ENCODE assay signal across 24 cellular contexts in the genomic region with DNA sequence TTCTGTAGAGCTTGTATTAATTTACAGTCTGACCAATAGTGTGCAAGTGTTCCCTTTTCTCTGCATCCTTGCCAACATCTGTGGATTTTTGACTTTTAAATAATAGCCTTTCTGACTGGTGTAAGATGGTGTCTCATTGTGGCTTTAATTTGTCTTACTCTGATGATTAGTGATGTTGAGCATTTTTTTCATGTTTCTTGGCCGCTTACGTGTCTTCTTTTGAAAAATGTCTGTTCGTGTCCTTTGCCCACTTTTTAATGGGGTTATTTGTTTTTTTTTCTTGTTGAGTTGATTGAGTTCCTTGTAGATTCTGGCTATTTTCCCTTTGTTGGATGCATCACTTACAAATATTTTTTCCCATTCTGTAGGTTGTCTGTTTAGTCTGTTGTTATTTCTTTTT. TPM values are rescaled to one million over a fixed set of nuclear protein-coding genes. Genes with fewer than 3 reads are reported as not detected.
"Had no signal": no experiment of that assay in that cellular context is flagged by ENCODE, and none has a peak within 500 bp of the region (broad histone marks: within the 10 kb centered on the region; RNA-seq: fewer than 3 reads in every experiment).

No MANE protein-coding gene starts in this region.

- ATAC-seq: activated CD4-positive, CD25-positive, alpha-beta regulatory T cell treated with anti-CD3 and anti-CD28 coated beads, Interleukin-2, amount 50 U/mL, for 24 hours; activated CD8-positive, alpha-beta T cell treated with anti-CD3 and anti-CD28 coated beads for 36 hours; activated T-cell treated with anti-CD3 and anti-CD28 coated beads, Interleukin-2, amount 50 U/mL, for 72 hours; Panc1; Right ventricle myocardium inferior had no signal

- H3K4me3 Mint-ChIP-seq: activated CD8-positive, alpha-beta T cell treated with anti-CD3 and anti-CD28 coated beads for 36 hours; activated naive CD4-positive, alpha-beta T cell treated with anti-CD3 and anti-CD28 coated beads, Interleukin-2, amount 10 ng/mL, durations not matched to agents 7 days and 5 days; activated naive CD8-positive, alpha-beta T cell treated with anti-CD3 and anti-CD28 coated beads for 36 hours; activated T-cell treated with anti-CD3 and anti-CD28 coated beads, Interleukin-2, amount 50 U/mL, for 72 hours had no signal

- H3K9ac ChIP-seq: SK-N-SH had no signal

- H3K4me2 ChIP-seq: SK-N-SH had no signal

- H3K27ac Mint-ChIP-seq: activated CD8-positive, alpha-beta T cell treated with anti-CD3 and anti-CD28 coated beads for 36 hours; activated naive CD4-positive, alpha-beta T cell treated with anti-CD3 and anti-CD28 coated beads, Interleukin-2, amount 10 ng/mL, durations not matched to agents 7 days and 5 days; activated naive CD8-positive, alpha-beta T cell treated with anti-CD3 and anti-CD28 coated beads for 36 hours; activated T-cell treated with anti-CD3 and anti-CD28 coated beads, Interleukin-2, amount 50 U/mL, for 72 hours; activated T-helper 2 cell treated with anti-CD3 and anti-CD28 coated beads, Interferon-gamma antibody, Interleukin-2, Interleukin-4, amounts not matched to agents 10 μg/mL and 5 μg/mL and 100 μg/mL, durations not matched to agents 14 hours and 24 hours and 36 hours had no signal

- H3K4me3 ChIP-seq: MG63 had no signal

- DNase-seq: activated CD4-positive, alpha-beta T cell treated with anti-CD3 and anti-CD28 coated beads for 4 hours; activated CD8-positive, alpha-beta memory T cell treated with anti-CD3 and anti-CD28 coated beads, Interleukin-2, amount 50 U/mL, for 4 hours; activated CD8-positive, alpha-beta T cell treated with anti-CD3 and anti-CD28 coated beads for 36 hours; activated gamma-delta T cell treated with Interleukin-2 at 50 U/mL for 16 hours; activated naive CD4-positive, alpha-beta T cell treated with anti-CD3 and anti-CD28 coated beads, Interleukin-2, amount 10 ng/mL, durations not matched to agents 7 days and 5 days; activated naive CD8-positive, alpha-beta T cell treated with anti-CD3 and anti-CD28 coated beads for 36 hours; activated T-cell treated with anti-CD3 and anti-CD28 coated beads, Interleukin-2, amount 50 U/mL, for 72 hours; MG63; MV-4-11; NCI-H1092 treated with DMSO at 0.1 percent for 48 hours; NCI-H1417 treated with DMSO at 0.1 percent for 48 hours; NCI-H1694; NCI-H2029; NCI-H510A treated with DMSO at 0.1 percent for 48 hours; NCI-H69; NK-92 treated with Interleukin-12 subunit alpha and Interleukin-12 subunit beta, amount 100 ng/mL, for 24 hours; OCI-M1; RPMI8226; SK-N-SH; T-helper 1 cell had no signal

- H3K36me3 ChIP-seq: MG63 had no signal

- H3K27me3 ChIP-seq: MG63 had no signal

- H3K36me3 Mint-ChIP-seq: activated naive CD4-positive, alpha-beta T cell treated with anti-CD3 and anti-CD28 coated beads, Interleukin-2, amount 10 ng/mL, durations not matched to agents 7 days and 5 days; activated naive CD8-positive, alpha-beta T cell treated with anti-CD3 and anti-CD28 coated beads for 36 hours had no signal

- H3K4me1 Mint-ChIP-seq: activated naive CD4-positive, alpha-beta T cell treated with anti-CD3 and anti-CD28 coated beads, Interleukin-2, amount 10 ng/mL, durations not matched to agents 7 days and 5 days; activated naive CD8-positive, alpha-beta T cell treated with anti-CD3 and anti-CD28 coated beads for 36 hours had no signal

- H3K9me3 ChIP-seq: MG63, SK-N-SH had no signal

RNA-seq across cellular contexts. Expression of a gene that starts 7.6 kb away (rescaled TPM):
- total RNA-seq: activated CD8-positive, alpha-beta T cell treated with anti-CD3 and anti-CD28 coated beads for 36 hours; activated naive CD8-positive, alpha-beta T cell treated with anti-CD3 and anti-CD28 coated beads for 36 hours; activated T-cell treated with anti-CD3 and anti-CD28 coated beads, Interleukin-2, amount 50 U/mL, for 72 hours; activated T-helper 2 cell treated with anti-CD3 and anti-CD28 coated beads, Interferon-gamma antibody, Interleukin-2, Interleukin-4, amounts not matched to agents 10 μg/mL and 5 μg/mL and 100 μg/mL, durations not matched to agents 14 hours and 24 hours and 36 hours had no signal

RNA-seq across cellular contexts. Expression of a gene that starts 32.6 kb away (rescaled TPM):
- total RNA-seq: activated CD8-positive, alpha-beta T cell treated with anti-CD3 and anti-CD28 coated beads for 36 hours; activated naive CD8-positive, alpha-beta T cell treated with anti-CD3 and anti-CD28 coated beads for 36 hours; activated T-cell treated with anti-CD3 and anti-CD28 coated beads, Interleukin-2, amount 50 U/mL, for 72 hours; activated T-helper 2 cell treated with anti-CD3 and anti-CD28 coated beads, Interferon-gamma antibody, Interleukin-2, Interleukin-4, amounts not matched to agents 10 μg/mL and 5 μg/mL and 100 μg/mL, durations not matched to agents 14 hours and 24 hours and 36 hours had no signal
